19 cellular contexts compared by ENCODE assay signal in genomic region chr2:4502230-4502843, GRCh38.
DNase-seq lines count a peak whose midpoint lies in the region; ATAC-seq and TF ChIP-seq lines count a peak whose summit lies in the region.
"Had no signal": no experiment of that assay in that cellular context is flagged by ENCODE, and none has a peak within 500 bp of the region (broad histone marks: within the 10 kb centered on the region; RNA-seq: fewer than 3 reads in every experiment).

No MANE protein-coding gene starts in this region.

- H3K27ac ChIP-seq in PC-9, result no peak overlapping the region
- H3K27ac ChIP-seq: 22Rv1, A549, C4-2B, HL-60 had no signal

- H3K9me3 ChIP-seq in PC-9 (ENCODE audit: insufficient read depth, low read depth), result no peaks in the 10 kb centered on the region

- no peak overlapping the region for H2AFZ ChIP-seq in PC-9
- H2AFZ ChIP-seq: GM23338 had no signal

- H3K4me1 ChIP-seq in PC-9 (replicated peaks; ENCODE audit: insufficient read depth), result no peaks in the 10 kb centered on the region
- H3K4me1 ChIP-seq: A549 had no signal

- no peaks in the 10 kb centered on the region for H3K27me3 ChIP-seq in PC-9 (ENCODE audit: insufficient read depth, low read depth)

- in situ Hi-C loops in astrocyte of the spinal cord (cut with HindIII; ENCODE audit: low sequenced_read_pairs), result no loop called here

- no peak overlapping the region for H3K4me3 ChIP-seq in astrocyte of the spinal cord (ENCODE audit: low read depth, low read length)
- no peak overlapping the region for H3K4me3 ChIP-seq in PC-9
- H3K4me3 ChIP-seq: A549, GM23338 had no signal

- H3K79me2 ChIP-seq in PC-9 (ENCODE audit: low read depth), result no peaks in the 10 kb centered on the region

- no peak overlapping the region for H3K4me2 ChIP-seq in PC-9
- H3K4me2 ChIP-seq: A549, GM23338 had no signal

- H3K36me3 ChIP-seq in PC-9 (ENCODE audit: low read depth), result no peaks in the 10 kb centered on the region

- ATAC-seq in HG03354 (IDR thresholded peaks at IDR 0.05; ENCODE audit: poor library complexity, severe bottlenecking, unreplicated experiment), result no peak
- ATAC-seq: A549, GM23338 had no signal

- CTCF ChIA-PET in PC-9 (lab: Charles Lee), result no interaction called here

- intact Hi-C loops in PC-9 (cut with micrococcal nuclease; ENCODE audit: unreplicated experiment), result no loop called here

- DNase-seq in NCI-H2171 treated with DMSO at 0.1 percent for 48 hours (lab: John Stamatoyannopoulos, UW) (peak; percentile 32), NCI-H2171 (lab: John Stamatoyannopoulos, UW) (no peak), astrocyte of the spinal cord (ENCODE audit: low read depth, low spot score) (peak; percentile 3), dermis blood vessel endothelial cell (peak; percentile 46), pulmonary artery endothelial cell (ENCODE audit: low read depth, low spot score) (peak; percentile 17), PC-9 (no peak), HUDEP-2 (lab: John Stamatoyannopoulos, UW; ENCODE audit: unreplicated experiment in 76 of 76) (no peak)
- DNase-seq: AML-193; CD4-positive, alpha-beta T cell; DMS153; DMS79; GF-D8; HCEC 1CT had no signal

- H3K9me2 ChIP-seq in PC-9 (ENCODE audit: insufficient read depth), result no peaks in the 10 kb centered on the region

- POLR2A ChIA-PET in PC-9 (lab: Charles Lee; ENCODE audit: unreplicated experiment), result no interaction called here

- TF ChIP-seq CTCF in astrocyte of the spinal cord (IDR thresholded peaks at IDR 0.05; ENCODE audit: low read depth, low read length), result no peak
- TF ChIP-seq CTCF in PC-9 (conservative IDR thresholded peaks at IDR 0.05), result no peak

- BruUV-seq in PC-9 (replicated peaks; lab: Mats Ljungman, UMichigan), result no TSS peak

- no peaks in the 10 kb centered on the region for H4K20me1 ChIP-seq in PC-9 (ENCODE audit: insufficient read depth)

- no peaks in the 10 kb centered on the region for H3F3A ChIP-seq in PC-9 (ENCODE audit: insufficient read depth, low read depth)

Comparison
In these comparisons a context has a peak if more than half of its experiments do, and no peak if none do; other contexts are left out.
1. DNase-seq: peak in NCI-H2171 treated with DMSO at 0.1 percent for 48 hours (single experiment), astrocyte of the spinal cord (single experiment), dermis blood vessel endothelial cell (single experiment) and pulmonary artery endothelial cell (single experiment); none in NCI-H2171 (single experiment), PC-9 (0 of 2) and HUDEP-2 (0 of 76).